ENCODE assay signal across 16 cellular contexts in the genomic region with DNA sequence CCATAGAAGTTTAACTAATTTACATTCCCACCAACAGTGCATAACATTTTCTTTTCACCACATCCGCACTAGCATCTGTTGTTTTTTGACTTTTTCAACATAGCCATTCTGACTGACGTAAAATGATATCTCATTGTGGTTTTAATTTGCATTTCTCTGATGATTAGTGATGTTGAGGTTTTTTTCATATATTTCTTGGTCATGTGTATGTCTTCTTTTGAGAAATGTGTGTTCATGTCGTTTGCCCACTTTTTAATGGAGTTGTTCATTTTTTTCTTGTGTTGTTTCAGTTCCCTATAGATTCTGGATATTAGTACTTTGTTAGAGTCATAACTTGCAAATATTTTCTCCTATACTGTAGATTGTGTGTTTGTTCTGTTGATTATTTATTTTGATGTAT.
A peak's percentile ranks its signal among the peaks of the same experiment; 100 is the strongest.
DNase-seq lines count a peak whose midpoint lies in the region; ATAC-seq, FAIRE-seq and TF ChIP-seq lines count a peak whose summit lies in the region.
"Had no signal": no experiment of that assay in that cellular context is flagged by ENCODE, and none has a peak within 500 bp of the region (broad histone marks: within the 10 kb centered on the region; RNA-seq: fewer than 3 reads in every experiment).

No MANE protein-coding gene starts in this region.

- H3K4me1 Mint-ChIP-seq in activated naive CD8-positive, alpha-beta T cell treated with anti-CD3 and anti-CD28 coated beads, Interleukin-2, amount 50 U/mL, for 24 hours: no peaks in the 10 kb centered on the region
- H3K4me1 Mint-ChIP-seq: activated naive CD8-positive, alpha-beta T cell treated with anti-CD3 and anti-CD28 coated beads for 36 hours had no signal

- H3K36me3 Mint-ChIP-seq in activated naive CD8-positive, alpha-beta T cell treated with anti-CD3 and anti-CD28 coated beads, Interleukin-2, amount 50 U/mL, for 24 hours (ENCODE audit: low read depth): peaks cover 9% of the 10 kb centered on the region

- no peaks in the 10 kb centered on the region for H3K9me3 Mint-ChIP-seq in activated naive CD8-positive, alpha-beta T cell treated with anti-CD3 and anti-CD28 coated beads, Interleukin-2, amount 50 U/mL, for 24 hours
- H3K9me3 Mint-ChIP-seq: type B pancreatic cell had no signal

- no peak for DNase-seq in GM12891 (ENCODE audit: insufficient read length, low spot score)
- DNase-seq in NCI-H187 treated with DMSO at 0.1 percent for 48 hours (lab: John Stamatoyannopoulos, UW): no peak
- DNase-seq in NCI-H510A (lab: John Stamatoyannopoulos, UW): no peak
- no peak for DNase-seq in NCI-H187 (lab: John Stamatoyannopoulos, UW)
- no peak for DNase-seq in activated naive CD8-positive, alpha-beta T cell treated with anti-CD3 and anti-CD28 coated beads, Interleukin-2, amount 50 U/mL, for 24 hours
- DNase-seq: activated CD8-positive, alpha-beta memory T cell treated with anti-CD3 and anti-CD28 coated beads, Interleukin-2, amount 50 U/mL, for 48 hours; activated naive CD8-positive, alpha-beta T cell treated with anti-CD3 and anti-CD28 coated beads for 36 hours; NCI-H1048; NCI-H345; PC-9; WERI-Rb-1 had no signal

- FAIRE-seq in GM12891 (lab: Jason Lieb, UNC): peak; percentile 35
- FAIRE-seq: islet of Langerhans had no signal

- H3K27ac Mint-ChIP-seq in activated naive CD8-positive, alpha-beta T cell treated with anti-CD3 and anti-CD28 coated beads, Interleukin-2, amount 50 U/mL, for 24 hours: no peak overlapping the region
- H3K27ac Mint-ChIP-seq: activated naive CD8-positive, alpha-beta T cell treated with anti-CD3 and anti-CD28 coated beads for 36 hours; type B pancreatic cell had no signal

- ATAC-seq in GM19372 (IDR thresholded peaks at IDR 0.05; ENCODE audit: low read depth, unreplicated experiment) (peak; percentile 63), HG02642 (IDR thresholded peaks at IDR 0.05; ENCODE audit: poor library complexity, unreplicated experiment) (peak; percentile 45), HG03469 (IDR thresholded peaks at IDR 0.05; ENCODE audit: unreplicated experiment) (peak; percentile 61)
- ATAC-seq in activated naive CD8-positive, alpha-beta T cell treated with anti-CD3 and anti-CD28 coated beads, Interleukin-2, amount 50 U/mL, for 24 hours: no peak

- H3K4me3 Mint-ChIP-seq in activated naive CD8-positive, alpha-beta T cell treated with anti-CD3 and anti-CD28 coated beads, Interleukin-2, amount 50 U/mL, for 24 hours: no peak overlapping the region
- H3K4me3 Mint-ChIP-seq: activated naive CD8-positive, alpha-beta T cell treated with anti-CD3 and anti-CD28 coated beads for 36 hours; type B pancreatic cell had no signal

- no peaks in the 10 kb centered on the region for H3K27me3 Mint-ChIP-seq in activated naive CD8-positive, alpha-beta T cell treated with anti-CD3 and anti-CD28 coated beads, Interleukin-2, amount 50 U/mL, for 24 hours
- H3K27me3 Mint-ChIP-seq: activated naive CD8-positive, alpha-beta T cell treated with anti-CD3 and anti-CD28 coated beads for 36 hours; type B pancreatic cell had no signal

- TF ChIP-seq POLR2A in GM12891 (IDR thresholded peaks at IDR 0.05; ENCODE audit: low read depth, low read length): no peak

TF ChIP-seq in GM12891, 5 proteins besides CTCF, POLR2A, EP300 and RAD21:
- TF ChIP-seq SPI1 (IDR thresholded peaks at IDR 0.05; ENCODE audit: low read depth, low read length): peak; percentile 76
- TF ChIP-seq POU2F2 (IDR thresholded peaks at IDR 0.05; ENCODE audit: low read depth, low read length): no peak
